In the genomic region with DNA sequence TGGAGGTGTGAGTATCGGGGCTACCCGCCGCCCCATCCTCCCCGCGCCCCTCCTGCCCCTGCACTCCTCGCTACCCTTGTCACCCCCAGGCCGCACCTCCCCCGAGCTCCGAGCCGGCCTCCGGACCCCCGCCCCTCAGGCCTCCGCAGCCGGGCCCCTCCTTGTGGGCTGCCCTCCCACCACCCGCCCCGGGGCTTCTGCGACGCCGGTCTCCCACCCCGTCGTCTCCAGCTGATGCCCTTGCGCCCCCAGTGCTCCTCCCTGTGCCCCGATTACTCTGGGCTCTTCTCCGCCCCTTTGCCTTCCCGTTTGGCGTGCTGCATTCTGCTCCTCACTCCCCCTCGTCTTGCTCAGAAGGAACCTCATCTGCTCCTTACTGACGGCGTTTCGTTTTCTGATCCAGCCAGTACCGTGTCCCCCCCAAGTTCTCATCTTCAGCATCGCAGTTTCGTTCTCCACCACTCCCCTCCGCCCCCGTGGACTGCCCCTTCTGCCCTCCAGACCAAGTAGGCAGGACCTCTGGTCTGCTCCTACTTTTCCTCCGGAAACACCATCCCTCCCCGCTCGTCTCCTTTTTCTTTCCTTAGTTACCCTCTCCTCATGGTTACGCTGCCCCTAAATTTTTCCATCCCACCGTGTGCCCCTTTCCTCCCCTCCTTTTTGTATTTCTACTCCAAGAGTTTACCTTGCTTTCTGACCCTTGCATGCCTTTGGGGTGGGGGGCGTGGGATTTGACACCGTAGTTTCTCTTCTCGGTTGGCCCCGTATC, we compare ENCODE assay signal across 8 cellular contexts. TPM values are rescaled to one million over a fixed set of nuclear protein-coding genes. Genes with fewer than 3 reads are reported as not detected.
DNase-seq lines count a peak whose midpoint lies in the region; ATAC-seq and TF ChIP-seq lines count a peak whose summit lies in the region.

No MANE protein-coding gene starts in this region.

- peak overlapping the region; percentile 89 for H2AFZ ChIP-seq in SK-N-SH (ENCODE audit: low read depth)

- H3K27ac ChIP-seq in SK-N-SH (ENCODE audit: low read depth in 2 of 2, low read length in 1 of 2): peak overlapping the region; percentile 24 to 87; a peak in 3 of 4 replicates
- peak overlapping the region; percentile 88 for H3K27ac ChIP-seq in caudate nucleus (ENCODE audit: low read depth, low read length)

- no peaks in the 10 kb centered on the region for H3K9me3 ChIP-seq in SK-N-SH

- no peak for TF ChIP-seq CTCF in SK-N-SH (IDR thresholded peaks at IDR 0.05)

- H3K4me3 ChIP-seq in SK-N-SH (ENCODE audit: low read depth in 2 of 2, low read length in 1 of 2): peak overlapping the region; percentile 77 to 87

- H3K9ac ChIP-seq in SK-N-SH: peak overlapping the region; percentile 83

- peaks cover 4 to 12% of the 10 kb centered on the region in 2 experiments for H3K36me3 ChIP-seq in SK-N-SH (replicated peaks in 1 of 2; ENCODE audit: control insufficient read depth in 1 of 2, insufficient read depth in 2 of 2, low read length in 1 of 2)

- TF ChIP-seq EP300 in SK-N-SH (IDR thresholded peaks at IDR 0.05; ENCODE audit: borderline replicate concordance in 1 of 2, low read depth in 1 of 2, low read length in 1 of 2): no peak

- no peaks in the 10 kb centered on the region for H3K9me2 ChIP-seq in SK-N-SH

- H3K4me1 ChIP-seq in SK-N-SH (ENCODE audit: control insufficient read depth in 1 of 2, insufficient read depth in 2 of 2, low read depth in 1 of 2, low read length in 1 of 2): peaks cover 12 to 17% of the 10 kb centered on the region in 2 experiments; a peak in 3 of 4 replicates

- no peaks in the 10 kb centered on the region for H3K27me3 ChIP-seq in SK-N-SH (ENCODE audit: insufficient read depth)

- CTCF ChIA-PET in SK-N-SH (lab: Yijun Ruan, JAX): interaction anchor here (0.6 to 1.0 kb wide), 5 partner anchors 19 to 361 kb away, joined by 3 to 4 read pairs (median 3); no protein-coding TSS in a partner anchor

- H3F3A ChIP-seq in SK-N-SH (replicated peaks; ENCODE audit: insufficient read depth): peaks cover 16% of the 10 kb centered on the region

- intact Hi-C loops in left colon (cut with DNase I, micrococcal nuclease): no loop called here

- peak; percentile 60 for DNase-seq in DMS 273 (lab: John Stamatoyannopoulos, UW; ENCODE audit: unreplicated experiment)
- DNase-seq in DMS 273 treated with DMSO at 0.1 percent for 48 hours (lab: John Stamatoyannopoulos, UW): no peak
- DNase-seq in SK-N-SH: peak; percentile 77
- DNase-seq in caudate nucleus (lab: John Stamatoyannopoulos, UW): peak in 53 of 61 donors; percentile 17 to 84 (median 52)
- peak; percentile 39 to 47 for DNase-seq in left colon
- DNase-seq in stimulated activated CD4-positive, alpha-beta T cell treated with anti-CD3 and anti-CD28 coated beads, Interleukin-4, amount 100 ng/mL, for 48 hours (ENCODE audit: low read depth in 2 of 2): peak; percentile 8 to 12

- H3K4me2 ChIP-seq in SK-N-SH: peak overlapping the region; percentile 90

- TF ChIP-seq RAD21 in SK-N-SH (IDR thresholded peaks at IDR 0.05; ENCODE audit: low read length): no peak

- H4K20me1 ChIP-seq in SK-N-SH (ENCODE audit: insufficient read depth): peaks cover 12% of the 10 kb centered on the region

- WGBS in SK-N-SH (ENCODE audit: low lambda C conversion rate): 2% methylated on average over 42 of the region's 44 CpGs

- H3K79me2 ChIP-seq in SK-N-SH (ENCODE audit: insufficient read depth): peaks cover 57% of the 10 kb centered on the region

- peak; percentile 17 for ATAC-seq in HG02870 (IDR thresholded peaks at IDR 0.05; ENCODE audit: unreplicated experiment)
- peak; percentile 25 for ATAC-seq in left colon
- no peak for ATAC-seq in GM19395 (IDR thresholded peaks at IDR 0.05; ENCODE audit: unreplicated experiment)

- POLR2A ChIA-PET in SK-N-SH (lab: Yijun Ruan, JAX): interaction anchor here (1.0 to 1.4 kb wide), 2 partner anchors 72 to 116 kb away, joined by 4 read pairs; a partner anchor contains a TSS

TF ChIP-seq in SK-N-SH, 30 proteins besides CTCF, POLR2A, EP300 and RAD21:
- TF ChIP-seq SIN3A (IDR thresholded peaks at IDR 0.05; ENCODE audit: borderline replicate concordance, low read depth, low read length) (peak; percentile 72; the same call in 1 of the 2 replicates), NRF1 (IDR thresholded peaks at IDR 0.05; ENCODE audit: low read depth, low read length) (no peak)

RNA-seq across cellular contexts. Expression of a gene that starts 0.8 kb away (rescaled TPM):
- 10.8 and 12.8 TPM in 2 replicates for polyA plus RNA-seq in SK-N-SH (2012; rRNA removed)
- polyA plus RNA-seq in SK-N-SH (2012; cell fraction: cytosol; rRNA removed): 11.1 and 12.7 TPM in 2 replicates
- polyA plus RNA-seq in SK-N-SH (2012; cell fraction: nucleus; rRNA removed): 11.4 and 19.1 TPM in 2 replicates
- total RNA-seq in left colon: 10 to 100 TPM; 28.4 to 30.6 TPM
